ENCODE assay signal across 1 cellular context in the genomic region with DNA sequence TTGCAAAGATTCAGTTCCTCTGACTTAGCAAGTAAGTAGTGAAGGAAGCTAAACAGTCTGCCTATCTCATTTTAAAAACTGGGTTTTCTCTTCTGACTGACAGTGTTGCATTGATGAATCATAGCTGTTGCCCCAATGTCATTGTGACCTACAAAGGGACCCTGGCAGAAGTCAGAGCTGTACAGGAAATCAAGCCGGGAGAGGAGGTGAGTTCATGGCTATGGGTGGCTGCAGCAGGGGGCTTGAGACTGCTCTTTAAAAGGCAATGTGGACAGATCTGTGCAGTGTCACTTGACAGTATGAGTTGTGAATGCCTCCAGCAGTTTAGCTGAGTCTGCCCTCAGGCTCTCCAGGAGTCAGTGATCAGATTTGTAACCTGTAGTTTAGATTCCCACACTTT.
TF ChIP-seq lines count a peak whose summit lies in the region.

No MANE protein-coding gene starts in this region.

TF ChIP-seq in SK-N-SH treated with all-trans-retinoic acid at 6 μM for 48 hours, 23 proteins besides CTCF, POLR2A, EP300 and RAD21 (continued from another document):
- TF ChIP-seq, protein P1, sequence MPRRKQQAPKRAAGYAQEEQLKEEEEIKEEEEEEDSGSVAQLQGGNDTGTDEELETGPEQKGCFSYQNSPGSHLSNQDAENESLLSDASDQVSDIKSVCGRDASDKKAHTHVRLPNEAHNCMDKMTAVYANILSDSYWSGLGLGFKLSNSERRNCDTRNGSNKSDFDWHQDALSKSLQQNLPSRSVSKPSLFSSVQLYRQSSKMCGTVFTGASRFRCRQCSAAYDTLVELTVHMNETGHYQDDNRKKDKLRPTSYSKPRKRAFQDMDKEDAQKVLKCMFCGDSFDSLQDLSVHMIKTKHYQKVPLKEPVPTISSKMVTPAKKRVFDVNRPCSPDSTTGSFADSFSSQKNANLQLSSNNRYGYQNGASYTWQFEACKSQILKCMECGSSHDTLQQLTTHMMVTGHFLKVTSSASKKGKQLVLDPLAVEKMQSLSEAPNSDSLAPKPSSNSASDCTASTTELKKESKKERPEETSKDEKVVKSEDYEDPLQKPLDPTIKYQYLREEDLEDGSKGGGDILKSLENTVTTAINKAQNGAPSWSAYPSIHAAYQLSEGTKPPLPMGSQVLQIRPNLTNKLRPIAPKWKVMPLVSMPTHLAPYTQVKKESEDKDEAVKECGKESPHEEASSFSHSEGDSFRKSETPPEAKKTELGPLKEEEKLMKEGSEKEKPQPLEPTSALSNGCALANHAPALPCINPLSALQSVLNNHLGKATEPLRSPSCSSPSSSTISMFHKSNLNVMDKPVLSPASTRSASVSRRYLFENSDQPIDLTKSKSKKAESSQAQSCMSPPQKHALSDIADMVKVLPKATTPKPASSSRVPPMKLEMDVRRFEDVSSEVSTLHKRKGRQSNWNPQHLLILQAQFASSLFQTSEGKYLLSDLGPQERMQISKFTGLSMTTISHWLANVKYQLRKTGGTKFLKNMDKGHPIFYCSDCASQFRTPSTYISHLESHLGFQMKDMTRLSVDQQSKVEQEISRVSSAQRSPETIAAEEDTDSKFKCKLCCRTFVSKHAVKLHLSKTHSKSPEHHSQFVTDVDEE (CRISPR knock-in tag; IDR thresholded peaks at IDR 0.05) = no peak
- TF ChIP-seq POU6F1 (CRISPR knock-in tag; IDR thresholded peaks at IDR 0.05; ENCODE audit: borderline replicate concordance, low read depth) = no peak
- no peak for TF ChIP-seq ZNF565 (CRISPR knock-in tag; conservative IDR thresholded peaks at IDR 0.05; ENCODE audit: low read depth)
- TF ChIP-seq ISL1 (CRISPR knock-in tag; IDR thresholded peaks at IDR 0.05) = no peak
- no peak for TF ChIP-seq TOX (CRISPR knock-in tag; IDR thresholded peaks at IDR 0.05; ENCODE audit: borderline replicate concordance)
- TF ChIP-seq ZFP3 (CRISPR knock-in tag; IDR thresholded peaks at IDR 0.05) = no peak
- no peak for TF ChIP-seq RARB (CRISPR knock-in tag; IDR thresholded peaks at IDR 0.05)
- TF ChIP-seq BACH2 (CRISPR knock-in tag; IDR thresholded peaks at IDR 0.05; ENCODE audit: borderline replicate concordance) = no peak
- TF ChIP-seq GLIS3 (CRISPR knock-in tag; IDR thresholded peaks at IDR 0.05) = no peak
- TF ChIP-seq, protein P2, sequence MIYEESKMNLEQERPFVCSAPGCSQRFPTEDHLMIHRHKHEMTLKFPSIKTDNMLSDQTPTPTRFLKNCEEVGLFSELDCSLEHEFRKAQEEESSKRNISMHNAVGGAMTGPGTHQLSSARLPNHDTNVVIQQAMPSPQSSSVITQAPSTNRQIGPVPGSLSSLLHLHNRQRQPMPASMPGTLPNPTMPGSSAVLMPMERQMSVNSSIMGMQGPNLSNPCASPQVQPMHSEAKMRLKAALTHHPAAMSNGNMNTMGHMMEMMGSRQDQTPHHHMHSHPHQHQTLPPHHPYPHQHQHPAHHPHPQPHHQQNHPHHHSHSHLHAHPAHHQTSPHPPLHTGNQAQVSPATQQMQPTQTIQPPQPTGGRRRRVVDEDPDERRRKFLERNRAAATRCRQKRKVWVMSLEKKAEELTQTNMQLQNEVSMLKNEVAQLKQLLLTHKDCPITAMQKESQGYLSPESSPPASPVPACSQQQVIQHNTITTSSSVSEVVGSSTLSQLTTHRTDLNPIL (CRISPR knock-in tag; IDR thresholded peaks at IDR 0.05; ENCODE audit: low read depth) = no peak
- TF ChIP-seq CSDC2 (CRISPR knock-in tag; IDR thresholded peaks at IDR 0.05) = no peak
- TF ChIP-seq ARNTL (CRISPR knock-in tag; IDR thresholded peaks at IDR 0.05; ENCODE audit: borderline replicate concordance, low read depth) = no peak
TF ChIP-seq in SK-N-SH treated with all-trans-retinoic acid at 6 μM for 48 hours: peak in this region for 0.
